1 cellular context compared by ENCODE assay signal in genomic region chr2:113854970-113855740, GRCh38.
A peak's percentile ranks its signal among the peaks of the same experiment; 100 is the strongest.
TF ChIP-seq lines count a peak whose summit lies in the region.

No MANE protein-coding gene starts in this region.

TF ChIP-seq in K562, 482 proteins besides CTCF, POLR2A, EP300 and RAD21 (continued from another document):
- TF ChIP-seq MGA (IDR thresholded peaks at IDR 0.05) (peak; percentile 40), ELF4 (CRISPR knock-in tag; IDR thresholded peaks at IDR 0.05) (no peak)
